14 cellular contexts compared by ENCODE assay signal in genomic region chr12:46518184-46518583, GRCh38.
DNase-seq lines count a peak whose midpoint lies in the region; ATAC-seq and TF ChIP-seq lines count a peak whose summit lies in the region.
"Had no signal": no experiment of that assay in that cellular context is flagged by ENCODE, and none has a peak within 500 bp of the region (broad histone marks: within the 10 kb centered on the region; RNA-seq: fewer than 3 reads in every experiment).

No MANE protein-coding gene starts in this region.

- peak overlapping the region; percentile 48 for H3K27ac ChIP-seq in left ventricle myocardium inferior (replicated peaks)
- H3K27ac ChIP-seq in mesenchymal stem cell (ENCODE audit: low read length, poor library complexity, severe bottlenecking), result no peak overlapping the region
- H3K27ac ChIP-seq in urinary bladder (ENCODE audit: low read depth), result peak overlapping the region; percentile 44
- H3K27ac ChIP-seq: cardiac muscle cell had no signal

- no peak overlapping the region for H4K8ac ChIP-seq in mesenchymal stem cell (ENCODE audit: low read length)

- H2AFZ ChIP-seq in mesenchymal stem cell (ENCODE audit: low read depth, low read length), result no peak overlapping the region

- H2AK5ac ChIP-seq in mesenchymal stem cell (ENCODE audit: low read length, severe bottlenecking), result no peak overlapping the region

- no peak for TF ChIP-seq POLR2A in erythroblast (IDR thresholded peaks at IDR 0.05; ENCODE audit: low read length)

- H3K36me3 ChIP-seq in left ventricle myocardium inferior, result no peaks in the 10 kb centered on the region
- no peaks in the 10 kb centered on the region for H3K36me3 ChIP-seq in adipocyte (ENCODE audit: control insufficient read depth, insufficient read depth, low read length, severe bottlenecking)
- H3K36me3 ChIP-seq in mesenchymal stem cell (ENCODE audit: control insufficient read depth in 1 of 2, insufficient read depth in 2 of 2, low read depth in 1 of 2, low read length in 2 of 2), result no peaks in the 10 kb centered on the region
- H3K36me3 ChIP-seq in urinary bladder (ENCODE audit: insufficient read depth), result no peaks in the 10 kb centered on the region
- H3K36me3 ChIP-seq: cardiac muscle cell had no signal

- DNase-seq in left ventricle myocardium inferior (no peak), Right ventricle myocardium inferior (ENCODE audit: missing footprints) (no peak), adipocyte (ENCODE audit: low read depth) (peak; percentile 28), mesenchymal stem cell (no peak), superior temporal gyrus (ENCODE audit: extremely low spot score) (no peak), erythroblast (lab: John Stamatoyannopoulos, UW) (no peak)
- DNase-seq: activated B cell treated with CpG ODN at 0.5 μM for 24 hours; KBM-7; NCI-H1417; stimulated activated CD4-positive, alpha-beta T cell treated with anti-CD3 and anti-CD28 coated beads, Interleukin-2, amount 100 ng/mL, for 48 hours; T-cell had no signal

- peaks cover 41% of the 10 kb centered on the region for H3K4me1 ChIP-seq in left ventricle myocardium inferior
- H3K4me1 ChIP-seq in adipocyte (ENCODE audit: control insufficient read depth, insufficient read depth, low read length), result peaks cover 47% of the 10 kb centered on the region
- H3K4me1 ChIP-seq in mesenchymal stem cell (ENCODE audit: control insufficient read depth, insufficient read depth, low read depth, low read length), result no peaks in the 10 kb centered on the region
- no peaks in the 10 kb centered on the region for H3K4me1 ChIP-seq in urinary bladder (ENCODE audit: insufficient read depth)

- H3K4me3 ChIP-seq in left ventricle myocardium inferior, result no peak overlapping the region
- H3K4me3 ChIP-seq in adipocyte (ENCODE audit: low read length), result no peak overlapping the region
- no peak overlapping the region for H3K4me3 ChIP-seq in mesenchymal stem cell (ENCODE audit: insufficient read depth in 1 of 2, low read depth in 1 of 2, low read length in 2 of 2)
- no peak overlapping the region for H3K4me3 ChIP-seq in urinary bladder (ENCODE audit: low read depth, low read length)
- H3K4me3 ChIP-seq: cardiac muscle cell had no signal

- H2BK15ac ChIP-seq in mesenchymal stem cell (ENCODE audit: low read depth, poor library complexity, severe bottlenecking), result no peak overlapping the region

- peak overlapping the region in 1 of 2 experiments; percentile 17 for H3K4ac ChIP-seq in mesenchymal stem cell (ENCODE audit: low read depth in 1 of 2, low read length in 2 of 2)

- H3K79me1 ChIP-seq in mesenchymal stem cell (replicated peaks; ENCODE audit: low read length, poor library complexity, severe bottlenecking), result peaks cover 6% of the 10 kb centered on the region

- H2BK120ac ChIP-seq in mesenchymal stem cell (ENCODE audit: low read depth, low read length), result peak overlapping the region; percentile 86

- ATAC-seq in Right ventricle myocardium inferior, result no peak
- no peak for ATAC-seq in GM19463 (IDR thresholded peaks at IDR 0.05; ENCODE audit: unreplicated experiment)

- H3K27me3 ChIP-seq in left ventricle myocardium inferior (ENCODE audit: low read depth) (no peaks in the 10 kb centered on the region), adipocyte (replicated peaks; ENCODE audit: control insufficient read depth, insufficient read depth, low read length) (no peaks in the 10 kb centered on the region), mesenchymal stem cell (ENCODE audit: control insufficient read depth in 1 of 2, insufficient read depth in 1 of 2, low read length in 2 of 2) (no peaks in the 10 kb centered on the region)
- H3K27me3 ChIP-seq: cardiac muscle cell had no signal

- H3K18ac ChIP-seq in mesenchymal stem cell (ENCODE audit: low read depth in 1 of 2, low read length in 2 of 2), result peak overlapping the region in 1 of 2 experiments; percentile 37

- no peak overlapping the region for H3K4me2 ChIP-seq in mesenchymal stem cell (ENCODE audit: low read length, poor library complexity, severe bottlenecking)

- H3K23ac ChIP-seq in mesenchymal stem cell (ENCODE audit: low read length in 2 of 2), result no peak overlapping the region

- intact Hi-C loops in left ventricle myocardium inferior (cut with micrococcal nuclease) (no loop called here), Right ventricle myocardium inferior (cut with DNase I) (no loop called here)

- TF ChIP-seq CTCF in left ventricle myocardium inferior (IDR thresholded peaks at IDR 0.05; ENCODE audit: borderline replicate concordance), result no peak

- no peak overlapping the region for H3K14ac ChIP-seq in mesenchymal stem cell (ENCODE audit: low read length in 2 of 2)

- no peaks in the 10 kb centered on the region for H3K9me3 ChIP-seq in left ventricle myocardium inferior (replicated peaks)
- peaks cover 2% of the 10 kb centered on the region for H3K9me3 ChIP-seq in adipocyte (ENCODE audit: control insufficient read depth, low read length)
- H3K9me3 ChIP-seq in mesenchymal stem cell (ENCODE audit: control insufficient read depth, low read length), result no peaks in the 10 kb centered on the region

- H3K9ac ChIP-seq in adipocyte (ENCODE audit: low read length), result peak overlapping the region; percentile 80
- no peak overlapping the region for H3K9ac ChIP-seq in mesenchymal stem cell (ENCODE audit: low read length)

- H2BK5ac ChIP-seq in mesenchymal stem cell (ENCODE audit: low read depth, low read length, poor library complexity, severe bottlenecking), result no peak overlapping the region

- H2BK12ac ChIP-seq in mesenchymal stem cell (ENCODE audit: low read length in 2 of 2), result no peak overlapping the region

- H4K91ac ChIP-seq in mesenchymal stem cell (ENCODE audit: low read length), result no peak overlapping the region
